8 cellular contexts compared by ENCODE assay signal in the genomic region with DNA sequence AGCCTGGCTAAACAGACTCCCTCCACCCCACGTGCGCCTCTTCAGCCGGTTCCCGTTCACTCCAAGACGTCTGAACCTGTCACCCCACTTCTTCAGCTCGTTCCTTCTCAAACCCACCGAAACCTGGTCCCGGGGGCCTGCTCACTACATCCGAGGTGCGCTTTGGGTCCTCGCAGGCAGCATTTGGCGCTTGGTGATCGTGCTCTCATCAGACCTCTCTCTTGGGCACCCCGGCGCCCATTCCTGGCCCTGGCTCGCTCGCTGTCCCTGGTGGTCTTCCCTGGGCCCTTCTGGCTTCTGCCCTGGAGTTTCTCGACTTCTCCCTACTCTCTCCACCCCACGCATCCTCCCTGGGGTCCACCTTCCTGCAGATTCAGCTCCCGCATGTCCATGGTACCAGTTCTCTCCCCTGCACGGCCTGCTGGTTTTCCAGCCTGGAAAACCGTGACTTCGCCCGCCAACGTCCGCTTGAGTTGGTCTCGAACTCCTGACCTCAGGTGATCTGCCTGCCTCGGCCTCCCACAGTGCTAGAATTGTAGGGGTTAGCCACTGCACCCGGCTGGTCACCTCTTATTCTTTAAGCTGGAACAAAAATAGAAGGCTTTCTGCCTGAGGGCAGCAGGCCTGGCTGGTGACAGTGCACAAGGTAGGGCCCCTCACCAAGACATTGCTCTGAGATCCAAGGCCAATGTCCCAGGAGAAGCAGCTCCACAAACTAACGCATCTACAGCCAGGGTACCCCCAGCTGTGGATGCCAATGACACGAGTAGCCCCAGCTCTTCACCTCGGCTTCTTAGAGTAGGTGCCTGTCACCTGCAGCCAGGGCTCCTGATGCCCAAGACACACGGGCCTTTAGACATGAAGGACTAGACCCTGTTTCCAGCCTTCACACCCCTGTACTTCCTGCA. TPM values are rescaled to one million over a fixed set of nuclear protein-coding genes. Genes with fewer than 3 reads are reported as not detected.
DNase-seq lines count a peak whose midpoint lies in the region; ATAC-seq, FAIRE-seq and TF ChIP-seq lines count a peak whose summit lies in the region.

No MANE protein-coding gene starts in this region.

- peak overlapping the region; percentile 56 for H3K4me3 ChIP-seq in H7 (ENCODE audit: insufficient read depth, low read depth, low read length)
- peak overlapping the region; percentile 57 for H3K4me3 ChIP-seq in WERI-Rb-1 (ENCODE audit: low read depth, low read length)
- H3K4me3 ChIP-seq in heart right ventricle: peak overlapping the region; percentile 20 to 88 (median 67)
- H3K4me3 ChIP-seq in small intestine (ENCODE audit: low read depth in 1 of 2, low read length in 2 of 2): peak overlapping the region; percentile 12 to 18

- peak in 1 of 8 donors; percentile 1 for ATAC-seq in heart right ventricle
- ATAC-seq in GM19328 (IDR thresholded peaks at IDR 0.05; ENCODE audit: unreplicated experiment): no peak

- H3K27ac ChIP-seq in WERI-Rb-1 (peak overlapping the region; percentile 64), heart right ventricle (peak overlapping the region; percentile 67 to 89 (median 85)), small intestine (ENCODE audit: low read depth in 1 of 2, low read length in 1 of 2) (peak overlapping the region; percentile 33 to 76)

- 73 to 79% methylated on average over 33 of the region's 33 CpGs for WGBS in heart right ventricle, 2 donors
- WGBS in small intestine, 3 donors: 64 to 70% (median 65%) methylated on average over 33 of the region's 33 CpGs

- H3K9me3 ChIP-seq in WERI-Rb-1 (ENCODE audit: severe bottlenecking) (no peaks in the 10 kb centered on the region), heart right ventricle (no peaks in the 10 kb centered on the region), small intestine (ENCODE audit: control insufficient read depth, low read depth) (no peaks in the 10 kb centered on the region)

- TF ChIP-seq CTCF in WERI-Rb-1 (IDR thresholded peaks at IDR 0.05; ENCODE audit: low read depth, low read length) (no peak), heart right ventricle (IDR thresholded peaks at IDR 0.05) (no peak)

- DNase-seq in H7 (no peak), WERI-Rb-1 (no peak), heart right ventricle (no peak), small intestine (no peak), putamen (ENCODE audit: low spot score) (no peak), NCI-H2171 (lab: John Stamatoyannopoulos, UW) (no peak), NCI-H2171 treated with DMSO at 0.1 percent for 48 hours (lab: John Stamatoyannopoulos, UW) (no peak)

- H3K36me3 ChIP-seq in H7 (replicated peaks; ENCODE audit: control insufficient read depth, insufficient read depth, low read length): peaks cover 2% of the 10 kb centered on the region
- no peaks in the 10 kb centered on the region for H3K36me3 ChIP-seq in WERI-Rb-1
- peaks cover 0 to 12% (median 0%) of the 10 kb centered on the region in 9 donors for H3K36me3 ChIP-seq in heart right ventricle
- H3K36me3 ChIP-seq in small intestine (ENCODE audit: control insufficient read depth in 2 of 2, insufficient read depth in 2 of 2, low read length in 2 of 2): no peaks in the 10 kb centered on the region

- H3K4me1 ChIP-seq in heart right ventricle (peaks cover 4 to 29% (median 20%) of the 10 kb centered on the region in 9 donors), small intestine (ENCODE audit: control insufficient read depth in 2 of 2, insufficient read depth in 1 of 2, low read depth in 1 of 2, low read length in 1 of 2) (peaks cover 2 to 5% of the 10 kb centered on the region in 2 donors)

- intact Hi-C loops in heart right ventricle (cut with DNase I): no loop called here

- no peak for FAIRE-seq in small intestine (lab: Jason Lieb, UNC)

- H3K27me3 ChIP-seq in H7 (ENCODE audit: control insufficient read depth, insufficient read depth, low read length) (no peaks in the 10 kb centered on the region), WERI-Rb-1 (ENCODE audit: insufficient read depth, low read depth, severe bottlenecking) (no peaks in the 10 kb centered on the region), heart right ventricle (no peaks in the 10 kb centered on the region), small intestine (ENCODE audit: control insufficient read depth in 2 of 2, insufficient read depth in 2 of 2, low read length in 2 of 2) (no peaks in the 10 kb centered on the region)

RNA-seq across cellular contexts. Expression of a gene that starts 1.0 kb away (rescaled TPM):
- 9.2 and 11.6 TPM in 2 replicates for total RNA-seq in H7 (2014; rRNA removed; shearing (Covaris generic))
- 1 to 10 TPM; 3.3 to 7.6 (median 5.7) TPM for total RNA-seq in heart right ventricle
- polyA plus RNA-seq in heart right ventricle: 1 to 10 TPM; 3.2 to 3.4 TPM
- 1 to 10 TPM; 7.3 to 7.5 (median 7.4) TPM for polyA plus RNA-seq in small intestine

Comparison
In these comparisons a context has a peak if more than half of its experiments do, and no peak if none do; other contexts are left out.
1. H3K4me3 ChIP-seq: peak in every context shown above with its lines; median percentile 67 in heart right ventricle; 57 in WERI-Rb-1; 56 in H7; 15 in small intestine.